Comparison of ENCODE assay signal across 16 cellular contexts in the genomic region with DNA sequence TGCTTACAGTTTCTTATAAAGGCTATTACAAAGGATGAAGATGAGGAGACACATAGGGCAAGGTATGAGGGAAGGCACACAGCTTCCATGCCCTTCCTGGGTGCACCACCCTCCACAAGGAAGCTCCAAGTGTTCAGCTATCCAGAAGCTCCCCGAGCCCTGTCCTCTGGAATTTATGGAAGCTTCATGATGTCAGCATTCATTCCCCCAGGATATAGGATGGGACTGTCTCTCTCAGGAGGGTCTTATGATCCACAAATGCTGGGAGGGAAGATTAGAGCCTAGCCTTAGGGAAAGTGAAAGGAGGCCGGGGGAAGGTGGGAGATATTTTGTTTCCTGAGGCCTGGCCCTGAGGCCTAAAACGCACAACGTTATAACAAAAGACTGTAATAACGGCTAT.
A peak's percentile ranks its signal among the peaks of the same experiment; 100 is the strongest.
DNase-seq lines count a peak whose midpoint lies in the region; ATAC-seq and TF ChIP-seq lines count a peak whose summit lies in the region.
"Had no signal": no experiment of that assay in that cellular context is flagged by ENCODE, and none has a peak within 500 bp of the region (broad histone marks: within the 10 kb centered on the region; RNA-seq: fewer than 3 reads in every experiment).

No MANE protein-coding gene starts in this region.

- no peaks in the 10 kb centered on the region for H3K4me1 ChIP-seq in HCT116 (ENCODE audit: control insufficient read depth in 1 of 2, insufficient read depth in 2 of 2, low read length in 2 of 2)
- H3K4me1 ChIP-seq: BLaER1 treated with 17β-estradiol and CSF1 and Interleukin-3, amounts not matched to agents 10 nM and 100 nM had no signal

- no peaks in the 10 kb centered on the region for H3K9me2 ChIP-seq in HCT116 (ENCODE audit: insufficient read depth)

- no peak for ATAC-seq in HCT116
- no peak for ATAC-seq in HG03460 (IDR thresholded peaks at IDR 0.05; ENCODE audit: unreplicated experiment)
- ATAC-seq: CD8-positive, alpha-beta T cell had no signal

- H3K27ac ChIP-seq in HCT116 (ENCODE audit: low read depth, low read length) = no peak overlapping the region
- H3K27ac ChIP-seq: BLaER1 treated with 17β-estradiol and CSF1 and Interleukin-3, amounts not matched to agents 10 nM and 100 nM; GM23248 had no signal

- no peaks in the 10 kb centered on the region for H3K9me3 Mint-ChIP-seq in nephron progenitor cell
- H3K9me3 Mint-ChIP-seq: CD8-positive, alpha-beta T cell had no signal

- no peaks in the 10 kb centered on the region for H3K9me3 ChIP-seq in HCT116 (ENCODE audit: control insufficient read depth in 1 of 2, insufficient read depth in 1 of 2, low read depth in 1 of 2, low read length in 2 of 2)
- H3K9me3 ChIP-seq: BLaER1 treated with 17β-estradiol and CSF1 and Interleukin-3, amounts not matched to agents 10 nM and 100 nM; HAP-1 had no signal

- H3K9ac ChIP-seq in HCT116 (ENCODE audit: low read length) = no peak overlapping the region
- H3K9ac ChIP-seq: BLaER1 treated with 17β-estradiol and CSF1 and Interleukin-3, amounts not matched to agents 10 nM and 100 nM; GM23248 had no signal

- no peaks in the 10 kb centered on the region for H3K4me1 Mint-ChIP-seq in nephron progenitor cell
- H3K4me1 Mint-ChIP-seq: B cell had no signal

- H3K27me3 ChIP-seq in HCT116 (ENCODE audit: insufficient read depth, low read length) = no peaks in the 10 kb centered on the region
- H3K27me3 ChIP-seq: BLaER1 treated with 17β-estradiol and CSF1 and Interleukin-3, amounts not matched to agents 10 nM and 100 nM had no signal

- TF ChIP-seq CTCF in HCT116 (IDR thresholded peaks at IDR 0.05 in 2 of 3, conservative IDR thresholded peaks at IDR 0.05 in 1 of 3; ENCODE audit: borderline replicate concordance in 1 of 3, insufficient read depth in 1 of 3, low read depth in 2 of 3, low read length in 2 of 3) (no peak), nephron progenitor cell (IDR thresholded peaks at IDR 0.05) (no peak)

- no peak for DNase-seq in HCT116 (ENCODE audit: low read depth, low spot score)
- peak; percentile 2 for DNase-seq in SK-MEL-5 (ENCODE audit: low read depth, low spot score)
- peak; percentile 63 for DNase-seq in islet precursor cell
- no peak for DNase-seq in nephron progenitor cell
- no peak for DNase-seq in inferior parietal cortex (ENCODE audit: extremely low spot score)
- DNase-seq: Calu3; CD8-positive, alpha-beta T cell; DMS 273 treated with DMSO at 0.1 percent for 48 hours; DMS53; DND-41; EL; GM23248 had no signal

- POLR2A ChIA-PET in HCT116 (lab: Charles Lee) = no interaction called here

- H3K4me3 ChIP-seq in HCT116 (replicated peaks in 1 of 2; ENCODE audit: low read depth in 1 of 2, low read length in 2 of 2) = no peak overlapping the region
- H3K4me3 ChIP-seq: BLaER1 treated with 17β-estradiol and CSF1 and Interleukin-3, amounts not matched to agents 10 nM and 100 nM; GM23248; HAP-1 had no signal

- CTCF ChIA-PET in HCT116 (lab: Charles Lee) = no interaction called here

- no peaks in the 10 kb centered on the region for H3K27me3 Mint-ChIP-seq in nephron progenitor cell (ENCODE audit: low read depth, poor library complexity)
- H3K27me3 Mint-ChIP-seq: B cell had no signal

- no TSS peak for BruUV-seq in HCT116 (replicated peaks; lab: Mats Ljungman, UMichigan)

- RAD21 ChIA-PET in HCT116 (lab: Charles Lee; ENCODE audit: low non-redundant PET in 1 of 2, low total read pairs in 2 of 2, uncharacterized antibody in 2 of 2, unreplicated experiment in 2 of 2) = no interaction called here

- peaks cover 11% of the 10 kb centered on the region for H3K36me3 Mint-ChIP-seq in nephron progenitor cell (ENCODE audit: low read depth)
- H3K36me3 Mint-ChIP-seq: CD8-positive, alpha-beta T cell had no signal

- no peak for TF ChIP-seq POLR2A in HCT116 (IDR thresholded peaks at IDR 0.05; ENCODE audit: borderline replicate concordance, extremely low read depth, insufficient read depth, insufficient read length)

- intact Hi-C loops in HCT116 (cut with micrococcal nuclease) = no loop called here

- no peak overlapping the region for H3K4me2 ChIP-seq in HCT116 (ENCODE audit: low read length)
- H3K4me2 ChIP-seq: BLaER1 treated with 17β-estradiol and CSF1 and Interleukin-3, amounts not matched to agents 10 nM and 100 nM had no signal

- no peak for TF ChIP-seq RAD21 in HCT116 (IDR thresholded peaks at IDR 0.05; ENCODE audit: low read depth)

- in situ Hi-C loops in SK-MEL-5 (cut with HindIII; ENCODE audit: low pct_unique_long_range_greater_than_20kb, low sequenced_read_pairs) = no loop called here

- H3K4me3 Mint-ChIP-seq in nephron progenitor cell = no peak overlapping the region
- H3K4me3 Mint-ChIP-seq: B cell; CD8-positive, alpha-beta T cell had no signal

- no peaks in the 10 kb centered on the region for H4K20me1 ChIP-seq in HCT116 (ENCODE audit: insufficient read depth)
- H4K20me1 ChIP-seq: BLaER1 treated with 17β-estradiol and CSF1 and Interleukin-3, amounts not matched to agents 10 nM and 100 nM had no signal

- no peaks in the 10 kb centered on the region for H3K36me3 ChIP-seq in HCT116 (ENCODE audit: control insufficient read depth in 1 of 2, insufficient read depth in 2 of 2, low read length in 2 of 2)
- H3K36me3 ChIP-seq: BLaER1 treated with 17β-estradiol and CSF1 and Interleukin-3, amounts not matched to agents 10 nM and 100 nM; HAP-1 had no signal

- no peak overlapping the region for H2AFZ ChIP-seq in HCT116 (ENCODE audit: low read depth, low read length, poor library complexity, severe bottlenecking)
- H2AFZ ChIP-seq: GM23248 had no signal

- no peak overlapping the region for H3K27ac Mint-ChIP-seq in nephron progenitor cell
- H3K27ac Mint-ChIP-seq: B cell; CD8-positive, alpha-beta T cell had no signal

- no peaks in the 10 kb centered on the region for H3K79me2 ChIP-seq in HCT116 (ENCODE audit: insufficient read depth, low read length)

TF ChIP-seq in HCT116, 20 proteins besides CTCF, POLR2A, EP300 and RAD21:
- 0 out of 2 replicates have a peak, but pooled peaks have one; percentile 5 for TF ChIP-seq ZFX (IDR thresholded peaks at IDR 0.05)
- TF ChIP-seq ELF1 (IDR thresholded peaks at IDR 0.05; ENCODE audit: borderline replicate concordance, low read depth) = no peak

Comparison
In these comparisons a context has a peak if more than half of its experiments do, and no peak if none do; other contexts are left out.
1. DNase-seq: peak in SK-MEL-5 (single experiment) and islet precursor cell (single experiment); none in HCT116 (single experiment), nephron progenitor cell (single experiment) and inferior parietal cortex (single experiment).